ENCODE assay signal across 1 cellular context in the genomic region with DNA sequence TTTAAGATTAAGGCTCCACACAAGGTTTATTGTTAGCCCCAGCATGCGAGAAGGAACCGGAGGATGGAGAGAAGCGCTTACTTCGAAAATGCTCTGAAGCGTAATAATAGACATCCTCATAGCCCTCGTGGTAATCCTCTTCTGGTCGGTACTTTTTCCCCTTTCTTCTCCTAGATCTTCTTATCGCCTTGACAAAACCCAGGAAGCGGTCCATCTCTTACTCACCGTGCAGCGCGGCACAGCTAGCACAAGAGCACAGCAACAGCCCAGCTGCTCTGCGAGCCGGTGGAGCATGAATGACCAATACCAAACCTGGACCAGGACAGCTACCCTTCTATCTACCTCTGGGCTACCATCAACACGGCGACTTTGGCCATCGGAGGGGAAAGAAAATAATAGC.
TF ChIP-seq lines count a peak whose summit lies in the region.

No MANE protein-coding gene starts in this region.

TF ChIP-seq in GM23338, 12 proteins besides CTCF, POLR2A, EP300 and RAD21 (continued from another document):
- no peak for TF ChIP-seq ZNF462 (CRISPR knock-in tag; IDR thresholded peaks at IDR 0.05)
- no peak for TF ChIP-seq STAT1 (IDR thresholded peaks at IDR 0.05; ENCODE audit: unreplicated experiment)
- TF ChIP-seq, protein P1, sequence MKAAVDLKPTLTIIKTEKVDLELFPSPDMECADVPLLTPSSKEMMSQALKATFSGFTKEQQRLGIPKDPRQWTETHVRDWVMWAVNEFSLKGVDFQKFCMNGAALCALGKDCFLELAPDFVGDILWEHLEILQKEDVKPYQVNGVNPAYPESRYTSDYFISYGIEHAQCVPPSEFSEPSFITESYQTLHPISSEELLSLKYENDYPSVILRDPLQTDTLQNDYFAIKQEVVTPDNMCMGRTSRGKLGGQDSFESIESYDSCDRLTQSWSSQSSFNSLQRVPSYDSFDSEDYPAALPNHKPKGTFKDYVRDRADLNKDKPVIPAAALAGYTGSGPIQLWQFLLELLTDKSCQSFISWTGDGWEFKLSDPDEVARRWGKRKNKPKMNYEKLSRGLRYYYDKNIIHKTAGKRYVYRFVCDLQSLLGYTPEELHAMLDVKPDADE (IDR thresholded peaks at IDR 0.05), result no peak
- no peak for TF ChIP-seq JUNB (IDR thresholded peaks at IDR 0.05; ENCODE audit: unreplicated experiment)
- TF ChIP-seq, protein P2, sequence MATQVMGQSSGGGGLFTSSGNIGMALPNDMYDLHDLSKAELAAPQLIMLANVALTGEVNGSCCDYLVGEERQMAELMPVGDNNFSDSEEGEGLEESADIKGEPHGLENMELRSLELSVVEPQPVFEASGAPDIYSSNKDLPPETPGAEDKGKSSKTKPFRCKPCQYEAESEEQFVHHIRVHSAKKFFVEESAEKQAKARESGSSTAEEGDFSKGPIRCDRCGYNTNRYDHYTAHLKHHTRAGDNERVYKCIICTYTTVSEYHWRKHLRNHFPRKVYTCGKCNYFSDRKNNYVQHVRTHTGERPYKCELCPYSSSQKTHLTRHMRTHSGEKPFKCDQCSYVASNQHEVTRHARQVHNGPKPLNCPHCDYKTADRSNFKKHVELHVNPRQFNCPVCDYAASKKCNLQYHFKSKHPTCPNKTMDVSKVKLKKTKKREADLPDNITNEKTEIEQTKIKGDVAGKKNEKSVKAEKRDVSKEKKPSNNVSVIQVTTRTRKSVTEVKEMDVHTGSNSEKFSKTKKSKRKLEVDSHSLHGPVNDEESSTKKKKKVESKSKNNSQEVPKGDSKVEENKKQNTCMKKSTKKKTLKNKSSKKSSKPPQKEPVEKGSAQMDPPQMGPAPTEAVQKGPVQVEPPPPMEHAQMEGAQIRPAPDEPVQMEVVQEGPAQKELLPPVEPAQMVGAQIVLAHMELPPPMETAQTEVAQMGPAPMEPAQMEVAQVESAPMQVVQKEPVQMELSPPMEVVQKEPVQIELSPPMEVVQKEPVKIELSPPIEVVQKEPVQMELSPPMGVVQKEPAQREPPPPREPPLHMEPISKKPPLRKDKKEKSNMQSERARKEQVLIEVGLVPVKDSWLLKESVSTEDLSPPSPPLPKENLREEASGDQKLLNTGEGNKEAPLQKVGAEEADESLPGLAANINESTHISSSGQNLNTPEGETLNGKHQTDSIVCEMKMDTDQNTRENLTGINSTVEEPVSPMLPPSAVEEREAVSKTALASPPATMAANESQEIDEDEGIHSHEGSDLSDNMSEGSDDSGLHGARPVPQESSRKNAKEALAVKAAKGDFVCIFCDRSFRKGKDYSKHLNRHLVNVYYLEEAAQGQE (IDR thresholded peaks at IDR 0.05; ENCODE audit: unreplicated experiment), result no peak
- TF ChIP-seq EZH2 (IDR thresholded peaks at IDR 0.05; ENCODE audit: low read depth, unreplicated experiment), result no peak
TF ChIP-seq in GM23338: peak in this region for 0.
